In the genomic region with DNA sequence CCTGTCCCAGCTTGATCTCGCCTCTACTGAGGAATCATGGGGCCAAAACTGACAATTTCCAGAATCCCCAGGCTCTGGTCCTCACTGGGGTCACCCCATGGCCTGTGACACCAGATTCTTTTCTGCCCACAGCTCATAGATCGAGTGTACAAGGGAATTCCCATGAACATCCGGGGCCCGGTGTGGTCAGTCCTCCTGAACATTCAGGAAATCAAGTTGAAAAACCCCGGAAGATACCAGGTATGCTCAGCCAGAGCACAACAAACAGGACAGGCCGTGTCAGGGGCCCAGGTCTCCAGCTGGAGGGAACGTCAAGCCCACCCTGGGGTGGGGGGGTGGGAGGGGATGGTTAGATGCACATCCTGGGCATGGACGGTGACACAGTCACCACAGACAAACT, we compare ENCODE assay signal across 15 cellular contexts. TPM values are rescaled to one million over a fixed set of nuclear protein-coding genes. Genes with fewer than 3 reads are reported as not detected.
DNase-seq lines count a peak whose midpoint lies in the region; ATAC-seq and TF ChIP-seq lines count a peak whose summit lies in the region.
"Had no signal": no experiment of that assay in that cellular context is flagged by ENCODE, and none has a peak within 500 bp of the region (broad histone marks: within the 10 kb centered on the region; RNA-seq: fewer than 3 reads in every experiment).

No MANE protein-coding gene starts in this region.

- H3K4me3 ChIP-seq in H7 (ENCODE audit: insufficient read depth, low read depth, low read length), result no peak overlapping the region
- no peak overlapping the region for H3K4me3 ChIP-seq in esophagus muscularis mucosa
- H3K4me3 ChIP-seq: GM23248 had no signal

- no peak for TF ChIP-seq EP300 in esophagus muscularis mucosa (IDR thresholded peaks at IDR 0.05)

- H3K9me3 ChIP-seq in esophagus muscularis mucosa, result no peaks in the 10 kb centered on the region
- H3K9me3 ChIP-seq: BE2C, Caco-2 had no signal

- H3K36me3 ChIP-seq in H7 (replicated peaks; ENCODE audit: control insufficient read depth, insufficient read depth, low read length), result no peaks in the 10 kb centered on the region
- H3K36me3 ChIP-seq in esophagus muscularis mucosa, result no peaks in the 10 kb centered on the region
- H3K36me3 ChIP-seq: BE2C had no signal

- H3K27me3 Mint-ChIP-seq in stimulated activated naive B cell treated with anti-CD40 and anti-IgM and Interleukin-4, amounts not matched to agents 10 μg/mL and 1 μg/mL and 100 μg/mL, for 72 hours, result peaks cover 3 to 10% of the 10 kb centered on the region in 2 donors

- ATAC-seq in stimulated activated naive B cell treated with anti-CD40 and anti-IgM and Interleukin-4, amounts not matched to agents 10 μg/mL and 1 μg/mL and 100 μg/mL, for 72 hours (replicated peaks), result no peak

- intact Hi-C loops in esophagus muscularis mucosa (cut with DNase I), result no loop called here
- intact Hi-C loops in posterior vena cava (cut with DNase I), result no loop called here

- no peak for TF ChIP-seq CTCF in esophagus muscularis mucosa (IDR thresholded peaks at IDR 0.05)

- H3K27me3 ChIP-seq in H7 (ENCODE audit: control insufficient read depth, insufficient read depth, low read length) (no peaks in the 10 kb centered on the region), esophagus muscularis mucosa (peaks cover 0 to 8% (median 0%) of the 10 kb centered on the region in 4 donors)
- H3K27me3 ChIP-seq: BE2C had no signal

- TF ChIP-seq POLR2A in esophagus muscularis mucosa (IDR thresholded peaks at IDR 0.05; ENCODE audit: low read depth), result no peak

- no peaks in the 10 kb centered on the region for H3K4me1 ChIP-seq in esophagus muscularis mucosa
- H3K4me1 ChIP-seq: BE2C, Caco-2 had no signal

- DNase-seq in H7 (peak; percentile 16), esophagus muscularis mucosa (ENCODE audit: extremely low spot score) (peak; percentile 68), posterior vena cava (ENCODE audit: low spot score) (peak; percentile 62), NCI-H526 treated with DMSO at 0.1 percent for 48 hours (lab: John Stamatoyannopoulos, UW) (no peak), T-helper 2 cell (no peak)
- DNase-seq in stimulated activated naive B cell treated with anti-CD40 and anti-IgM and Interleukin-4, amounts not matched to agents 10 μg/mL and 1 μg/mL and 100 μg/mL, for 72 hours, result no peak
- DNase-seq: ACHN; BE2C; C1 segment of cervical spinal cord; Caco-2; CD4-positive, alpha-beta T cell; GM23248; HCEC 1CT had no signal

- no peak overlapping the region for H3K27ac Mint-ChIP-seq in stimulated activated naive B cell treated with anti-CD40 and anti-IgM and Interleukin-4, amounts not matched to agents 10 μg/mL and 1 μg/mL and 100 μg/mL, for 72 hours
- H3K27ac Mint-ChIP-seq: CD4-positive, alpha-beta T cell had no signal

- H3K36me3 Mint-ChIP-seq in stimulated activated naive B cell treated with anti-CD40 and anti-IgM and Interleukin-4, amounts not matched to agents 10 μg/mL and 1 μg/mL and 100 μg/mL, for 72 hours, result no peaks in the 10 kb centered on the region

- 74% methylated on average over 8 of the region's 8 CpGs for WGBS in esophagus muscularis mucosa

- H3K4me1 Mint-ChIP-seq in stimulated activated naive B cell treated with anti-CD40 and anti-IgM and Interleukin-4, amounts not matched to agents 10 μg/mL and 1 μg/mL and 100 μg/mL, for 72 hours, result no peaks in the 10 kb centered on the region

- no peaks in the 10 kb centered on the region for H3K9me3 Mint-ChIP-seq in stimulated activated naive B cell treated with anti-CD40 and anti-IgM and Interleukin-4, amounts not matched to agents 10 μg/mL and 1 μg/mL and 100 μg/mL, for 72 hours
- H3K9me3 Mint-ChIP-seq: CD4-positive, alpha-beta T cell had no signal

- H3K27ac ChIP-seq in esophagus muscularis mucosa (replicated peaks in 1 of 4), result no peak overlapping the region
- H3K27ac ChIP-seq: GM23248, HL-60 had no signal

- H3K4me3 Mint-ChIP-seq in stimulated activated naive B cell treated with anti-CD40 and anti-IgM and Interleukin-4, amounts not matched to agents 10 μg/mL and 1 μg/mL and 100 μg/mL, for 72 hours, result no peak overlapping the region
- H3K4me3 Mint-ChIP-seq: CD4-positive, alpha-beta T cell had no signal

RNA-seq across cellular contexts. Expression of a gene that starts 17.5 kb away (rescaled TPM):
- total RNA-seq in H7 (2014; rRNA removed; shearing (Covaris generic)), result 0.03 TPM in 1 of 2 replicates, not detected in the other
- total RNA-seq in esophagus muscularis mucosa (1 to 10 TPM in 1 of 4 donors, under 1 TPM in 2, not detected in 1; 0.06 to 2.9 (median 0.33) TPM), posterior vena cava (under 1 TPM in 1 of 2 donors, not detected in 1; 0.19 TPM)
- total RNA-seq: GM23248, HT1080 had no signal

RNA-seq across cellular contexts. Expression of a gene that starts 21.6 kb away (rescaled TPM):
- total RNA-seq in H7 (2014; rRNA removed; shearing (Covaris generic)), result 20.1 and 24.8 TPM in 2 replicates
- 10 to 100 TPM in 2 of 4 donors, 1 to 10 TPM in 2; 8.4 to 12.5 (median 10.8) TPM for total RNA-seq in esophagus muscularis mucosa
- total RNA-seq in posterior vena cava, result 1 to 10 TPM; 3.7 to 6.3 TPM

RNA-seq across cellular contexts. Expression of a gene that starts 55.0 kb away (rescaled TPM):
- total RNA-seq in H7 (2014; rRNA removed; shearing (Covaris generic)), result 0.21 and 0.96 TPM in 2 replicates
- total RNA-seq in esophagus muscularis mucosa (1 to 10 TPM; 4.1 to 6.2 (median 5.3) TPM), posterior vena cava (1 to 10 TPM; 4.1 to 4.6 TPM)
- total RNA-seq: HT1080 had no signal

RNA-seq across cellular contexts. Expression of a gene that starts 58.4 kb away (rescaled TPM):
- 0.73 and 1.6 TPM in 2 replicates for total RNA-seq in H7 (2014; rRNA removed; shearing (Covaris generic))
- total RNA-seq in esophagus muscularis mucosa (10 to 100 TPM in 2 of 4 donors, 1 to 10 TPM in 2; 7.5 to 13.3 (median 9.6) TPM), posterior vena cava (1 to 10 TPM; 5.7 to 6.8 TPM)

Comparison
In these comparisons a context has a peak if more than half of its experiments do, and no peak if none do; other contexts are left out.
1. DNase-seq: peak in H7 (single experiment), esophagus muscularis mucosa (single experiment) and posterior vena cava (single experiment); none in NCI-H526 treated with DMSO at 0.1 percent for 48 hours (single experiment), stimulated activated naive B cell treated with anti-CD40 and anti-IgM and Interleukin-4, amounts not matched to agents 10 μg/mL and 1 μg/mL and 100 μg/mL, for 72 hours (single experiment) and T-helper 2 cell (0 of 5).